In the genomic region with DNA sequence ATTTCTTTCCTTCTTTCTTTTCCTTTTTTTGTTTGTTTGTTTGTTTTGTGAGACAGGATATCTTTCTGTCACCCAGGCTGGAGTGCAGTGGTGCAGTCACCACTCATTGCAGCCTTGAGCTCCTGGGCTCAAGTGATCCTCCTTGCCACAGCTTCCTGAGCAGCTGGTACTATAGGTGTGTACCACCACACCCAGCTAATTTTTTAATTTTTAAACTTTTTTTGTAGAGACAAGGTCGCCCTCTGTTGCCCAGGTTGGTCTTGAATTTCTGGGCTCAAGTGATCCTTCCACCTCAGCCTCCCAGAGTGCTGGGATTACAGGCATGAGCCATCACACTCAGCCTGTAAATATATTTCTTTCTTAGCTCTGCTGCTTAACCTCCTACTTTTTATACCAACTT, we compare ENCODE assay signal across 16 cellular contexts.
DNase-seq lines count a peak whose midpoint lies in the region; ATAC-seq and TF ChIP-seq lines count a peak whose summit lies in the region.
"Had no signal": no experiment of that assay in that cellular context is flagged by ENCODE, and none has a peak within 500 bp of the region (broad histone marks: within the 10 kb centered on the region; RNA-seq: fewer than 3 reads in every experiment).

No MANE protein-coding gene starts in this region.

- no peak overlapping the region for H3K4me2 ChIP-seq in H9 (ENCODE audit: insufficient read depth, insufficient read length, low read length)
- H3K4me2 ChIP-seq: smooth muscle cell had no signal

- H3K36me3 ChIP-seq in naive thymus-derived CD4-positive, alpha-beta T cell (ENCODE audit: control insufficient read depth in 2 of 3, insufficient read depth in 3 of 3, low read length in 3 of 3) = peaks cover 0 to 3% (median 0%) of the 10 kb centered on the region in 3 experiments
- peaks cover 0 to 53% (median 0%) of the 10 kb centered on the region in 3 donors for H3K36me3 ChIP-seq in tibial nerve
- no peaks in the 10 kb centered on the region for H3K36me3 ChIP-seq in body of pancreas (replicated peaks in 1 of 2; ENCODE audit: insufficient read depth in 1 of 2, low read depth in 2 of 2)

- TF ChIP-seq EP300 in tibial nerve (IDR thresholded peaks at IDR 0.05) = no peak

- H3K4me3 Mint-ChIP-seq in activated CD4-positive, alpha-beta T cell treated with anti-CD3 and anti-CD28 coated beads for 36 hours = no peak overlapping the region
- no peak overlapping the region for H3K4me3 Mint-ChIP-seq in H9
- no peak overlapping the region for H3K4me3 Mint-ChIP-seq in naive thymus-derived CD4-positive, alpha-beta T cell
- H3K4me3 Mint-ChIP-seq: effector memory CD8-positive, alpha-beta T cell; T-helper 1 cell treated with Interleukin-12 subunit alpha and Interleukin-12 subunit beta and Interleukin-4 antibody, amounts not matched to agents 30 μg/mL and 1 μg/mL, for 36 hours had no signal

- H4K91ac ChIP-seq in H9 (ENCODE audit: insufficient read length, low read depth, low read length) = no peak overlapping the region

- no peaks in the 10 kb centered on the region for H3K27me3 ChIP-seq in H9 (ENCODE audit: insufficient read depth, low read length)
- H3K27me3 ChIP-seq in naive thymus-derived CD4-positive, alpha-beta T cell (ENCODE audit: control insufficient read depth in 2 of 2, insufficient read depth in 2 of 2, low read length in 2 of 2) = no peaks in the 10 kb centered on the region
- H3K27me3 ChIP-seq in tibial nerve = no peaks in the 10 kb centered on the region
- no peaks in the 10 kb centered on the region for H3K27me3 ChIP-seq in body of pancreas
- H3K27me3 ChIP-seq: pancreas had no signal

- TF ChIP-seq CTCF in H9 (conservative IDR thresholded peaks at IDR 0.05) (peak; percentile 52), tibial nerve (IDR thresholded peaks at IDR 0.05) (no peak), body of pancreas (IDR thresholded peaks at IDR 0.05) (no peak)

- POLR2A ChIA-PET in activated CD4-positive, alpha-beta T cell treated with anti-CD3 and anti-CD28 coated beads for 36 hours (lab: Charles Lee) = interaction anchor here (0.6 kb wide), 1 partner anchor 22 kb away, joined by 3 read pairs; no protein-coding TSS in a partner anchor
- POLR2A ChIA-PET in naive thymus-derived CD4-positive, alpha-beta T cell (lab: Charles Lee) = no interaction called here

- H4K5ac ChIP-seq in H9 (ENCODE audit: insufficient read length, low read depth, low read length) = no peak overlapping the region

- H3K9me3 ChIP-seq in H9 (ENCODE audit: control insufficient read depth, low read depth, low read length) (no peaks in the 10 kb centered on the region), tibial nerve (no peaks in the 10 kb centered on the region), body of pancreas (no peaks in the 10 kb centered on the region)
- H3K9me3 ChIP-seq in naive thymus-derived CD4-positive, alpha-beta T cell (ENCODE audit: control insufficient read depth in 2 of 3, low read length in 3 of 3) = no peaks in the 10 kb centered on the region
- H3K9me3 ChIP-seq: Caco-2, pancreas had no signal

- no peak overlapping the region for H3K14ac ChIP-seq in H9 (ENCODE audit: insufficient read depth, low read length)

- no peaks in the 10 kb centered on the region for H3K27me3 Mint-ChIP-seq in activated CD4-positive, alpha-beta T cell treated with anti-CD3 and anti-CD28 coated beads for 36 hours
- H3K27me3 Mint-ChIP-seq in H9 (ENCODE audit: low read depth) = no peaks in the 10 kb centered on the region
- no peaks in the 10 kb centered on the region for H3K27me3 Mint-ChIP-seq in naive thymus-derived CD4-positive, alpha-beta T cell
- H3K27me3 Mint-ChIP-seq: effector memory CD8-positive, alpha-beta T cell had no signal

- no peak overlapping the region for H2BK12ac ChIP-seq in H9 (ENCODE audit: insufficient read length, low read depth, low read length)

- no peak overlapping the region for H2BK120ac ChIP-seq in H9 (ENCODE audit: low read depth, low read length, poor library complexity, severe bottlenecking)

- no peak for TF ChIP-seq POLR2A in tibial nerve (IDR thresholded peaks at IDR 0.05)
- no peak for TF ChIP-seq POLR2A in body of pancreas (IDR thresholded peaks at IDR 0.05)

- H3K79me2 ChIP-seq in H9 (ENCODE audit: insufficient read depth, low read length) = no peaks in the 10 kb centered on the region

- H4K8ac ChIP-seq in H9 (replicated peaks; ENCODE audit: insufficient read length, low read depth, low read length) = no peak overlapping the region

- ATAC-seq in activated CD4-positive, alpha-beta T cell treated with anti-CD3 and anti-CD28 coated beads for 36 hours = peak; percentile 30
- ATAC-seq in naive thymus-derived CD4-positive, alpha-beta T cell = peak; percentile 22
- ATAC-seq in body of pancreas = no peak
- ATAC-seq: effector memory CD8-positive, alpha-beta T cell; pancreas had no signal

- CTCF ChIA-PET in activated CD4-positive, alpha-beta T cell treated with anti-CD3 and anti-CD28 coated beads for 36 hours (lab: Charles Lee) = interaction anchor here (0.6 kb wide), 1 partner anchor 375 kb away, joined by 5 read pairs; no protein-coding TSS in a partner anchor
- CTCF ChIA-PET in naive thymus-derived CD4-positive, alpha-beta T cell (lab: Charles Lee) = interaction anchor here (0.6 to 1.0 kb wide), 2 partner anchors 12 to 588 kb away, joined by 3 read pairs; no protein-coding TSS in a partner anchor

- no peaks in the 10 kb centered on the region for H3K79me1 ChIP-seq in H9 (ENCODE audit: insufficient read depth, low read depth, low read length, poor library complexity, severe bottlenecking)

- DNase-seq in activated CD4-positive, alpha-beta T cell treated with anti-CD3 and anti-CD28 coated beads for 36 hours = peak; percentile 20
- DNase-seq in activated CD4-positive, alpha-beta T cell treated with anti-CD3 and anti-CD28 coated beads, Interleukin-2, amount 50 U/mL, for 48 hours = no peak
- peak; percentile 27 for DNase-seq in H9
- DNase-seq in RPMI8226 = peak; percentile 7
- DNase-seq in naive thymus-derived CD4-positive, alpha-beta T cell = peak in 5 of 9 donors; percentile 0 to 22 (median 9)
- no peak for DNase-seq in tibial nerve (ENCODE audit: low spot score in 2 of 2)
- DNase-seq in body of pancreas = no peak
- DNase-seq in iPS-NIHi11 (ENCODE audit: low spot score) = no peak
- DNase-seq: activated gamma-delta T cell; Caco-2; effector memory CD8-positive, alpha-beta T cell; foreskin fibroblast; NCI-H446 treated with DMSO at 0.1 percent for 48 hours; pancreas had no signal

- no peak overlapping the region for H2AFZ ChIP-seq in H9 (ENCODE audit: low read length)

- no peaks in the 10 kb centered on the region for H4K20me1 ChIP-seq in H9 (ENCODE audit: control insufficient read depth, insufficient read depth, insufficient read length)

- H3T11ph ChIP-seq in H9 (ENCODE audit: low read length) = no peak overlapping the region

- intact Hi-C loops in activated CD4-positive, alpha-beta T cell treated with anti-CD3 and anti-CD28 coated beads for 36 hours (cut with DNase I, micrococcal nuclease) = loop anchor here in 1 of 2 experiments (5.0 to 10.0 kb wide), 2 partner anchors 323 to 581 kb away; no protein-coding TSS in a partner anchor
- intact Hi-C loops in naive thymus-derived CD4-positive, alpha-beta T cell (cut with micrococcal nuclease) = loop anchor here (1.0 to 10.0 kb wide), 2 partner anchors 581 kb away; no protein-coding TSS in a partner anchor
- intact Hi-C loops in body of pancreas (cut with DNase I) = no loop called here

- H2BK20ac ChIP-seq in H9 (ENCODE audit: low read depth, low read length, poor library complexity, severe bottlenecking) = no peak overlapping the region

- H3K9me3 Mint-ChIP-seq in activated CD4-positive, alpha-beta T cell treated with anti-CD3 and anti-CD28 coated beads for 36 hours (ENCODE audit: low read depth) = no peaks in the 10 kb centered on the region
- no peaks in the 10 kb centered on the region for H3K9me3 Mint-ChIP-seq in H9
- no peaks in the 10 kb centered on the region for H3K9me3 Mint-ChIP-seq in naive thymus-derived CD4-positive, alpha-beta T cell
- H3K9me3 Mint-ChIP-seq: effector memory CD8-positive, alpha-beta T cell; T-helper 1 cell treated with Interleukin-12 subunit alpha and Interleukin-12 subunit beta and Interleukin-4 antibody, amounts not matched to agents 30 μg/mL and 1 μg/mL, for 36 hours had no signal

- no peak overlapping the region for H2AK5ac ChIP-seq in H9 (ENCODE audit: insufficient read length, low read length)

- peaks cover 10% of the 10 kb centered on the region for H3K4me1 Mint-ChIP-seq in activated CD4-positive, alpha-beta T cell treated with anti-CD3 and anti-CD28 coated beads for 36 hours
- no peaks in the 10 kb centered on the region for H3K4me1 Mint-ChIP-seq in H9
- H3K4me1 Mint-ChIP-seq in naive thymus-derived CD4-positive, alpha-beta T cell = peaks cover 6 to 12% (median 10%) of the 10 kb centered on the region in 7 donors

- no peaks in the 10 kb centered on the region for H3K4me1 ChIP-seq in H9 (ENCODE audit: insufficient read depth, low read length)
- no peaks in the 10 kb centered on the region for H3K4me1 ChIP-seq in naive thymus-derived CD4-positive, alpha-beta T cell (ENCODE audit: control insufficient read depth in 2 of 2, insufficient read depth in 2 of 2, low read length in 2 of 2)
- H3K4me1 ChIP-seq in tibial nerve = no peaks in the 10 kb centered on the region
- no peaks in the 10 kb centered on the region for H3K4me1 ChIP-seq in body of pancreas
- H3K4me1 ChIP-seq: Caco-2, pancreas had no signal

- no peaks in the 10 kb centered on the region for H3K23me2 ChIP-seq in H9 (ENCODE audit: insufficient read length, low read depth, low read length, poor library complexity, severe bottlenecking)

- no peak overlapping the region for H3K23ac ChIP-seq in H9 (ENCODE audit: insufficient read length, low read depth, low read length)

- no peak overlapping the region for H3K18ac ChIP-seq in H9 (ENCODE audit: insufficient read length, low read depth, low read length)

- H2BK15ac ChIP-seq in H9 (ENCODE audit: low read depth, low read length) = no peak overlapping the region

- no peak overlapping the region for H3K4ac ChIP-seq in H9 (ENCODE audit: low read depth, low read length)

- no peak overlapping the region for H3K56ac ChIP-seq in H9 (ENCODE audit: insufficient read length, low read depth, low read length)

- no CpG with 5 or more reads among the region's 1 CpG for WGBS in H9 (ENCODE audit: extremely low coverage, insufficient read length, low lambda C conversion rate)
- 74 to 85% methylated on average over 1 of the region's 1 CpG for WGBS in tibial nerve, 2 donors
- WGBS in body of pancreas, 2 donors = 71 to 76% methylated on average over 1 of the region's 1 CpG

- H3K27ac Mint-ChIP-seq in activated CD4-positive, alpha-beta T cell treated with anti-CD3 and anti-CD28 coated beads for 36 hours = no peak overlapping the region
- H3K27ac Mint-ChIP-seq in H9 = no peak overlapping the region
- peak overlapping the region in 2 of 9 donors; percentile 13 to 25 for H3K27ac Mint-ChIP-seq in naive thymus-derived CD4-positive, alpha-beta T cell
- H3K27ac Mint-ChIP-seq: T-helper 1 cell treated with Interleukin-12 subunit alpha and Interleukin-12 subunit beta and Interleukin-4 antibody, amounts not matched to agents 30 μg/mL and 1 μg/mL, for 36 hours had no signal

- no peak overlapping the region for H3K9ac ChIP-seq in H9 (ENCODE audit: extremely low read depth, insufficient read length, low read length)

- no peak overlapping the region for H3K4me3 ChIP-seq in naive thymus-derived CD4-positive, alpha-beta T cell (ENCODE audit: low read length)
- H3K4me3 ChIP-seq in tibial nerve (no peak overlapping the region), body of pancreas (no peak overlapping the region)
- H3K4me3 ChIP-seq: pancreas, smooth muscle cell had no signal

- no peak overlapping the region for H2BK5ac ChIP-seq in H9 (ENCODE audit: insufficient read length, low read length)

- no peaks in the 10 kb centered on the region for H3K36me3 Mint-ChIP-seq in activated CD4-positive, alpha-beta T cell treated with anti-CD3 and anti-CD28 coated beads for 36 hours (ENCODE audit: low read depth)
- H3K36me3 Mint-ChIP-seq in H9 (ENCODE audit: insufficient read depth in 1 of 3, low read depth in 3 of 3) = peaks cover 0 to 5% (median 4%) of the 10 kb centered on the region in 3 experiments; a peak in 4 of 7 replicates
- peaks cover 0 to 26% (median 10%) of the 10 kb centered on the region in 5 donors for H3K36me3 Mint-ChIP-seq in naive thymus-derived CD4-positive, alpha-beta T cell

- H3K27ac ChIP-seq in H9 (ENCODE audit: insufficient read length, low read depth, low read length) (no peak overlapping the region), tibial nerve (no peak overlapping the region), body of pancreas (no peak overlapping the region)
- H3K27ac ChIP-seq in naive thymus-derived CD4-positive, alpha-beta T cell (ENCODE audit: low read depth, low read length) = no peak overlapping the region
- H3K27ac ChIP-seq: pancreas had no signal

Comparison
In these comparisons a context has a peak if more than half of its experiments do, and no peak if none do; other contexts are left out.
1. DNase-seq: peak in activated CD4-positive, alpha-beta T cell treated with anti-CD3 and anti-CD28 coated beads for 36 hours (single experiment), H9 (single experiment), RPMI8226 (single experiment) and naive thymus-derived CD4-positive, alpha-beta T cell (5 of 9); none in activated CD4-positive, alpha-beta T cell treated with anti-CD3 and anti-CD28 coated beads, Interleukin-2, amount 50 U/mL, for 48 hours (0 of 2), tibial nerve (0 of 2), body of pancreas (0 of 4) and iPS-NIHi11 (single experiment).